8 cellular contexts compared by ENCODE assay signal in the genomic region with DNA sequence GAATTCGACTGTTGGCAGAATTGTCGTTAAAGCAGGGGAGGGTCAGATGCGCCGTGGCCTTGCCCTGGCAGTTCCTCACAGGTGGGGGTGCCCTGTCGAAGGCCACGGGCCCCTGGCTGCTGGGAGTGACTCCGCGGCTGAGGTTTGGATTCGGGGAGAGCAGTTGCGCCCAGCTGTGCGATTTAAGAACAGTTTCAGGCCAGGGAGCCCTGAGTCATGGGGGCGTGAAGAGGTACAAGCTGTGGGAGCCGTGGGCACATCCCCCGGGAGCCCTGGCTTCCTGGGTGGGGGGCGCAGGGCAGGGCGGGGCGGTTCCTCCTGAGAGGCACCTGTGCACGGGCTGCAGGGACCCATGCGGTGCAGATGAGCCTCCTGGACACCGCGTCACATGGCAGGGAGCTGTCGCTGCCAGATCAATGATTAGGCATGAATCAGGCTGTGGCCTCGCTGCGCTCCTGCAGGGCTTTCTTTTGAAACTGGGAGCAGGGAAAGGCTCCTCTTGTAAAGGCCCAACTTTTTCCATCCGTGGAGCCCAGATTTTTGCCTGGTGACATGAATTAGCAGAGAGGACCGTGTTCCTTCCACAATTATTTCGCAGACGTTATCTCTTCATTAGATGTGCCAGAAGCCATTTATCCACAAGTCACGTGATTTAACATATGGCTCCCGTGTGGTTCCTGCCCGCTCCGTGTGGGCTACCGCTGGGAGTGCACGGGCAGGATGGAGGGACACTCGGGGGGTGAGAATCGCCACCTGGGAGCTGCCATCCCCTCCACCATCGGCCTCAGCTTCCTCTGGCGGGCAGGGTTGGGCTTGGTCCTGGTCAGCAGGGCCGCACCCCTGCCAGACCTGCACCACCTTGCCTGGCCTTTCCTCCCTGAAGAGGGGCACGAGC. TPM values are rescaled to one million over a fixed set of nuclear protein-coding genes. Genes with fewer than 3 reads are reported as not detected.
DNase-seq lines count a peak whose midpoint lies in the region; ATAC-seq and TF ChIP-seq lines count a peak whose summit lies in the region.

No MANE protein-coding gene starts in this region.

- peaks cover 3% of the 10 kb centered on the region for H3K27me3 Mint-ChIP-seq in brain

- TF ChIP-seq CTCF in GM12864 (IDR thresholded peaks at IDR 0.05; ENCODE audit: low read depth, low read length, missing control alignments): no peak
- TF ChIP-seq CTCF in brain (conservative IDR thresholded peaks at IDR 0.05): no peak

- H3K9me3 Mint-ChIP-seq in brain: no peaks in the 10 kb centered on the region

- peak overlapping the region; percentile 57 for H3K4me3 ChIP-seq in GM12864 (ENCODE audit: low read depth, low read length)

- peak overlapping the region; percentile 86 to 97 (median 95) for H3K27ac Mint-ChIP-seq in brain

- H3K4me3 Mint-ChIP-seq in brain: peak overlapping the region; percentile 89 to 92 (median 90)

- H3K36me3 Mint-ChIP-seq in brain: no peaks in the 10 kb centered on the region

- DNase-seq in GM12864 (ENCODE audit: low read depth) (no peak), RPMI7951 (ENCODE audit: low read depth) (peak; percentile 57), iris pigment epithelial cell (ENCODE audit: low read depth) (peak; percentile 47), midbrain (lab: John Stamatoyannopoulos, UW) (no peak)
- peak; percentile 39 for DNase-seq in stimulated activated CD4-positive, alpha-beta T cell treated with anti-CD3 and anti-CD28 coated beads, Interleukin-4, amount 100 ng/mL, for 24 hours
- DNase-seq in effector CD8-positive, alpha-beta T cell (lab: John Stamatoyannopoulos, UW): no peak

- ATAC-seq in HG02973 (IDR thresholded peaks at IDR 0.05; ENCODE audit: unreplicated experiment): peak; percentile 27

- H3K4me1 Mint-ChIP-seq in brain: peaks cover 37% of the 10 kb centered on the region

RNA-seq across cellular contexts. Expression of a gene that starts 0.9 kb away (rescaled TPM):
- 4.7 and 5.2 TPM in 2 replicates for total RNA-seq in RPMI7951 (2014; rRNA removed; shearing (Covaris generic))
- polyA plus RNA-seq in brain (ENCODE audit: insufficient read depth, low read depth, low replicate concordance): 16.0 TPM

Comparison
In these comparisons a context has a peak if more than half of its experiments do, and no peak if none do; other contexts are left out.
1. DNase-seq: peak in RPMI7951 (single experiment), iris pigment epithelial cell (single experiment) and stimulated activated CD4-positive, alpha-beta T cell treated with anti-CD3 and anti-CD28 coated beads, Interleukin-4, amount 100 ng/mL, for 24 hours (single experiment); none in GM12864 (single experiment), midbrain (single experiment) and effector CD8-positive, alpha-beta T cell (single experiment).